In the genomic region with DNA sequence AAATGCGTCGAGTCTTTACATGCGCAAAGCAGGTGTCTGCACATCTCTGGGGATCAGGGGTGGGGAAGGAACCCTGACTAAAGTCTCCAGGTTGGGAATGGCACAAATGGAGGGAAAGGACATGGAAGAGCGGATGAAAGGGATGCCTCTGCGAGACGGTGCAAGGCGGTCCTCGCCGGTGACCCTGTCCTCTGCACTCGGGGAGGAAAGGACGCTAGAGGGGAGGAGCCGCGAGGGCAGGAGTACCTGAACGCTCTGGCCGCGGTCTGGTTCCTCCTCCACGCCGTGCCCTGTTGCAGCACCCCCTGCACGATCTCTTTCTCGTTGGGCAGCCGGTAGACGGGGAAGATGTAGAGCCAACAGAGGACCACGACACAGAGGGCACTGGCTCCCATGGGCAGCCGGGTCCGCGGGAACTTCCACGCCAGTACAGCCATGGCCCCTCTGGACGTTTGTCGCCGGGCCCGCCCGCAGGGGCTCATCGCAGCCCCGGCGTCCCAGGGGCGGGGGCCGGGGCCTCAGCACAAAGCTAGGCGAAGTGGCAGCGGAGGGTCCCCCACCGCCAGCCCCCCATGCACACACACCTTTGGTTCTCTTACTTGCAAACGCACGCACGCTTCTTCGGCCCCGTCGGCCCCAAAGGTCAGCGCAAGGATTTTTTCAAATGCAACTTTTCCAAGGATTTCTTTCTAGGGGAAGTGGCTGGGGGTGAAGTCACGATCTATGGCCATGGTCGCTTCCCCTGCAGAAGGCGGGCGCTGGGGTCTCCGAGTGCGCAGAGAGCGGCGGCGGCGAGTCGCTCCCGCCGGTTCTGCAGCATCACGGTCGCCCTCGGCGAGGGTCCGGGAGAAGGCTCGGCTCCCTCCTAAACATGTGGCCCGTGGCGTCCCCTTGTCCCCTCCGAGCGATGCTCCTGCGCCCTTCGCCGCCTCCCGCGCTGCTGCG, we compare ENCODE assay signal across 8 cellular contexts. TPM values are rescaled to one million over a fixed set of nuclear protein-coding genes. Genes with fewer than 3 reads are reported as not detected.
A peak's percentile ranks its signal among the peaks of the same experiment; 100 is the strongest.
DNase-seq lines count a peak whose midpoint lies in the region; ATAC-seq and TF ChIP-seq lines count a peak whose summit lies in the region.

No MANE protein-coding gene starts in this region.

- H3K9ac ChIP-seq in mesendoderm (ENCODE audit: low read length), result peak overlapping the region; percentile 64

- H3K4ac ChIP-seq in mesendoderm (ENCODE audit: low read depth, low read length), result no peak overlapping the region

- no peak overlapping the region for H4K5ac ChIP-seq in mesendoderm (ENCODE audit: low read length)

- H3K18ac ChIP-seq in mesendoderm (ENCODE audit: low read length), result peak overlapping the region; percentile 88

- no peak for ATAC-seq in GM19397 (IDR thresholded peaks at IDR 0.05; ENCODE audit: unreplicated experiment)

- peaks cover 34 to 48% (median 43%) of the 10 kb centered on the region in 3 donors for H3K27me3 Mint-ChIP-seq in CD14-positive monocyte (ENCODE audit: low read depth in 3 of 3)

- no peak overlapping the region for H4K8ac ChIP-seq in mesendoderm (ENCODE audit: low read depth, low read length)

- no peak overlapping the region for H2BK120ac ChIP-seq in mesendoderm (ENCODE audit: low read depth, low read length)

- H3K27ac ChIP-seq in cingulate gyrus (ENCODE audit: low read depth, low read length) (peak overlapping the region; percentile 30), mesendoderm (ENCODE audit: low read depth, low read length) (no peak overlapping the region), tibial nerve (peak overlapping the region in 1 of 4 donors; percentile 50)

- H3K4me2 ChIP-seq in mesendoderm (ENCODE audit: low read length), result peak overlapping the region; percentile 34

- DNase-seq in CD14-positive monocyte (ENCODE audit: low spot score) (no peak), SK-MEL-5 (ENCODE audit: low read depth, low spot score) (peak; percentile 13), mesendoderm (no peak), tibial nerve (ENCODE audit: low spot score in 2 of 2) (no peak), Ammon's horn (ENCODE audit: low spot score) (no peak), NCI-H1436 (lab: John Stamatoyannopoulos, UW) (no peak)

- H3K79me1 ChIP-seq in mesendoderm (ENCODE audit: low read length), result no peaks in the 10 kb centered on the region

- H2BK5ac ChIP-seq in mesendoderm (ENCODE audit: low read length), result no peak overlapping the region

- H3K27me3 ChIP-seq in mesendoderm (ENCODE audit: insufficient read depth, low read length, poor library complexity), result no peaks in the 10 kb centered on the region
- peaks cover 0 to 19% of the 10 kb centered on the region in 2 donors for H3K27me3 ChIP-seq in tibial nerve

- no peaks in the 10 kb centered on the region for H3K79me2 ChIP-seq in mesendoderm (ENCODE audit: control insufficient read depth, insufficient read depth, low read length)

- no peak for TF ChIP-seq EP300 in tibial nerve (IDR thresholded peaks at IDR 0.05)

- no CpG with 5 or more reads among the region's 76 CpGs for WGBS in mesendoderm (ENCODE audit: extremely low coverage, insufficient coverage, low lambda C conversion rate)
- 4 to 5% methylated on average over 44 of the region's 76 CpGs for WGBS in tibial nerve, 2 donors

- peaks cover 42% of the 10 kb centered on the region for H3K4me1 Mint-ChIP-seq in CD14-positive monocyte

- in situ Hi-C loops in SK-MEL-5 (cut with HindIII; ENCODE audit: low pct_unique_long_range_greater_than_20kb, low sequenced_read_pairs), result no loop called here

- H3K4me3 Mint-ChIP-seq in CD14-positive monocyte, result peak overlapping the region; percentile 91 to 97

- H3K9me3 Mint-ChIP-seq in CD14-positive monocyte, result peaks cover 0 to 17% (median 6%) of the 10 kb centered on the region in 7 donors

- H2AK5ac ChIP-seq in mesendoderm (ENCODE audit: low read length), result no peak overlapping the region

- H3K4me3 ChIP-seq in mesendoderm (ENCODE audit: low read length) (peak overlapping the region; percentile 19), tibial nerve (peak overlapping the region; percentile 48 to 68 (median 56))

- no peak overlapping the region for H3K27ac Mint-ChIP-seq in CD14-positive monocyte

- no peaks in the 10 kb centered on the region for H3K4me1 ChIP-seq in mesendoderm (ENCODE audit: control insufficient read depth, low read depth, low read length)
- peaks cover 0 to 18% (median 9%) of the 10 kb centered on the region in 4 donors for H3K4me1 ChIP-seq in tibial nerve

- TF ChIP-seq POLR2A in tibial nerve (IDR thresholded peaks at IDR 0.05), result no peak

- H3K56ac ChIP-seq in mesendoderm (ENCODE audit: low read length), result peak overlapping the region; percentile 75

- intact Hi-C loops in CD14-positive monocyte (cut with micrococcal nuclease), result no loop called here

- H3K36me3 Mint-ChIP-seq in CD14-positive monocyte, result peaks cover 12 to 14% of the 10 kb centered on the region in 2 donors

- no peaks in the 10 kb centered on the region for H3K9me3 ChIP-seq in tibial nerve

- no peak for TF ChIP-seq CTCF in CD14-positive monocyte (IDR thresholded peaks at IDR 0.05)
- TF ChIP-seq CTCF in tibial nerve (IDR thresholded peaks at IDR 0.05), result no peak

- H2BK15ac ChIP-seq in mesendoderm (replicated peaks; ENCODE audit: low read depth), result no peak overlapping the region

- H3K23ac ChIP-seq in mesendoderm (ENCODE audit: low read length), result peak overlapping the region; percentile 54

- no peaks in the 10 kb centered on the region for H3K36me3 ChIP-seq in mesendoderm (ENCODE audit: control insufficient read depth, insufficient read depth, low read length)
- no peaks in the 10 kb centered on the region for H3K36me3 ChIP-seq in tibial nerve

RNA-seq across cellular contexts. Expression of a gene that starts 0.5 kb away (rescaled TPM):
- polyA plus RNA-seq in CD14-positive monocyte, result not detected
- 29.9 and 31.4 TPM in 2 replicates for total RNA-seq in SK-MEL-5 (2014; rRNA removed; shearing (Covaris generic))
- polyA plus RNA-seq in SK-MEL-5 (2015; cell fraction: cytosol; rRNA removed), result 31.7 and 35.0 TPM in 2 replicates
- polyA plus RNA-seq in SK-MEL-5 (2015; cell fraction: nucleus; rRNA removed), result 54.1 and 103 TPM in 2 replicates
- 0.56 TPM for polyA plus RNA-seq in mesendoderm (2013, experiment 1 of 2)
- 0.59 TPM for polyA plus RNA-seq in mesendoderm (2013, experiment 2 of 2)
- 1 to 10 TPM in 3 of 4 donors, under 1 TPM in 1; 0.63 to 5.1 (median 2.0) TPM for total RNA-seq in tibial nerve
